In the genomic region with DNA sequence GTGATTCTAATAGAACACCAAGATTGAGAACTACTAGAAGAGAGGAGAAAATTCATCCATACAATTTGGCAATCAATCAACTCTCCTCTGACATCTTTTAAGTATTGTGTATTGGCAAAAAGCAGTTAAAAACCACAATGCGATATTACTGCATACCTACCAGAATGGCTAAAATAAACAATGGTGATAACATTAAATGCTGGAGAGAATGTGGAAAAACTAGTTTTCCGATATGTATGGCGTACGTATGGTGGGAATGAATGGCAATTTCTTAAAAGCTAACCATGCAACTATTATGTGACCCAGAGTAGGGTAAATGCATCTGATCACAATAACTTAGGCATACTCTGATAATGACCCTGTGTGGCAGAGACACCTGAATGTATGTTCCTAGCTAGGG, we compare ENCODE assay signal across 2 cellular contexts.
TF ChIP-seq lines count a peak whose summit lies in the region.

No MANE protein-coding gene starts in this region.

TF ChIP-seq in HEK293, 187 proteins besides CTCF, POLR2A, EP300 and RAD21 (continued from another document):
- TF ChIP-seq GLI4 (tag by site-specific recombination; IDR thresholded peaks at IDR 0.05), result no peak
- TF ChIP-seq, protein P1, sequence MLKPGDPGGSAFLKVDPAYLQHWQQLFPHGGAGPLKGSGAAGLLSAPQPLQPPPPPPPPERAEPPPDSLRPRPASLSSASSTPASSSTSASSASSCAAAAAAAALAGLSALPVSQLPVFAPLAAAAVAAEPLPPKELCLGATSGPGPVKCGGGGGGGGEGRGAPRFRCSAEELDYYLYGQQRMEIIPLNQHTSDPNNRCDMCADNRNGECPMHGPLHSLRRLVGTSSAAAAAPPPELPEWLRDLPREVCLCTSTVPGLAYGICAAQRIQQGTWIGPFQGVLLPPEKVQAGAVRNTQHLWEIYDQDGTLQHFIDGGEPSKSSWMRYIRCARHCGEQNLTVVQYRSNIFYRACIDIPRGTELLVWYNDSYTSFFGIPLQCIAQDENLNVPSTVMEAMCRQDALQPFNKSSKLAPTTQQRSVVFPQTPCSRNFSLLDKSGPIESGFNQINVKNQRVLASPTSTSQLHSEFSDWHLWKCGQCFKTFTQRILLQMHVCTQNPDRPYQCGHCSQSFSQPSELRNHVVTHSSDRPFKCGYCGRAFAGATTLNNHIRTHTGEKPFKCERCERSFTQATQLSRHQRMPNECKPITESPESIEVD (tag by site-specific recombination; IDR thresholded peaks at IDR 0.05), result 0 out of 2 replicates have a peak, but pooled peaks have one; percentile 12

TF ChIP-seq in Ishikawa, 13 proteins besides CTCF, POLR2A, EP300 and RAD21 (continued from another document):
- TF ChIP-seq, protein P2, sequence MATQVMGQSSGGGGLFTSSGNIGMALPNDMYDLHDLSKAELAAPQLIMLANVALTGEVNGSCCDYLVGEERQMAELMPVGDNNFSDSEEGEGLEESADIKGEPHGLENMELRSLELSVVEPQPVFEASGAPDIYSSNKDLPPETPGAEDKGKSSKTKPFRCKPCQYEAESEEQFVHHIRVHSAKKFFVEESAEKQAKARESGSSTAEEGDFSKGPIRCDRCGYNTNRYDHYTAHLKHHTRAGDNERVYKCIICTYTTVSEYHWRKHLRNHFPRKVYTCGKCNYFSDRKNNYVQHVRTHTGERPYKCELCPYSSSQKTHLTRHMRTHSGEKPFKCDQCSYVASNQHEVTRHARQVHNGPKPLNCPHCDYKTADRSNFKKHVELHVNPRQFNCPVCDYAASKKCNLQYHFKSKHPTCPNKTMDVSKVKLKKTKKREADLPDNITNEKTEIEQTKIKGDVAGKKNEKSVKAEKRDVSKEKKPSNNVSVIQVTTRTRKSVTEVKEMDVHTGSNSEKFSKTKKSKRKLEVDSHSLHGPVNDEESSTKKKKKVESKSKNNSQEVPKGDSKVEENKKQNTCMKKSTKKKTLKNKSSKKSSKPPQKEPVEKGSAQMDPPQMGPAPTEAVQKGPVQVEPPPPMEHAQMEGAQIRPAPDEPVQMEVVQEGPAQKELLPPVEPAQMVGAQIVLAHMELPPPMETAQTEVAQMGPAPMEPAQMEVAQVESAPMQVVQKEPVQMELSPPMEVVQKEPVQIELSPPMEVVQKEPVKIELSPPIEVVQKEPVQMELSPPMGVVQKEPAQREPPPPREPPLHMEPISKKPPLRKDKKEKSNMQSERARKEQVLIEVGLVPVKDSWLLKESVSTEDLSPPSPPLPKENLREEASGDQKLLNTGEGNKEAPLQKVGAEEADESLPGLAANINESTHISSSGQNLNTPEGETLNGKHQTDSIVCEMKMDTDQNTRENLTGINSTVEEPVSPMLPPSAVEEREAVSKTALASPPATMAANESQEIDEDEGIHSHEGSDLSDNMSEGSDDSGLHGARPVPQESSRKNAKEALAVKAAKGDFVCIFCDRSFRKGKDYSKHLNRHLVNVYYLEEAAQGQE (IDR thresholded peaks at IDR 0.05; ENCODE audit: low read depth), result no peak
